Comparison of ENCODE assay signal across 8 cellular contexts in the genomic region with DNA sequence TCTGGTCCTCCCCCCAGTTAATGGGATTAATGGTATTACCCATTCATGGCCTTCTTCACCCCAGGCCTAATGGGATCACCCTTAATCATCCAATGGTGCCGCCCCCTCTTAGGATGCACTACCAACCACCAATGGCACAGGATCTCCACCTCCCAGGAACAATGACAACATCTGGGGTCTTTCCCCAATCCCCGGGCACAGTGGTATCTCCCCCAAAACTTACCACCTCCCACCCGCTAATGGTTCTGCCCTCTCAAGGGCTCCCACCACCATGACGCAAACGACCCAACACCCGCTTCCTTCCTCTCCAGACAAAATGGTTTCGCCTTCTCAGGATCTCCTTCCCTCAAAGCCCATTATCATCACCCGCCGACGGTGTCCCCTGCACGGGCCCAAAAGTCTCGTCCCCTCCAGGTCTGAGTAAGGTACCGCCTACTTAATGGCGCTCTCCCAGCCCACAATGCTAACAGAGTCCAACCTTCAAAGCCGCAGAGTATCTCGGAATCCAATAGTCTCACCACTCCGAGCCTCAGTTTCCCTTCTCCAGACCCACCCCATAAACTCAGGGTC. TPM values are rescaled to one million over a fixed set of nuclear protein-coding genes. Genes with fewer than 3 reads are reported as not detected.
DNase-seq lines count a peak whose midpoint lies in the region; ATAC-seq and TF ChIP-seq lines count a peak whose summit lies in the region.

No MANE protein-coding gene starts in this region.

- DNase-seq in GM12864 (ENCODE audit: low read depth) (peak; percentile 26), NCI-H146 (lab: John Stamatoyannopoulos, UW) (peak; percentile 56), medulla oblongata (ENCODE audit: extremely low spot score) (peak; percentile 9), occipital lobe (lab: John Stamatoyannopoulos, UW) (no peak)
- DNase-seq in activated CD4-positive, alpha-beta T cell treated with anti-CD3 and anti-CD28 coated beads, Interleukin-2, amount 10 ng/mL, durations not matched to agents 7 days and 5 days, result peak; percentile 51
- peak; percentile 46 for DNase-seq in effector CD8-positive, alpha-beta T cell (lab: John Stamatoyannopoulos, UW)
- peak; percentile 28 to 39 for DNase-seq in stimulated activated CD8-positive, alpha-beta memory T cell treated with anti-CD3 and anti-CD28 coated beads, Interleukin-15, amount 100 ng/mL, for 48 hours (ENCODE audit: low read depth in 2 of 2)

- peak overlapping the region; percentile 100 for H3K4me3 Mint-ChIP-seq in activated CD4-positive, alpha-beta T cell treated with anti-CD3 and anti-CD28 coated beads, Interleukin-2, amount 10 ng/mL, durations not matched to agents 7 days and 5 days

- ATAC-seq in HG02588 (IDR thresholded peaks at IDR 0.05; ENCODE audit: unreplicated experiment), result peak; percentile 27

- peaks cover 41% of the 10 kb centered on the region for H3K4me1 Mint-ChIP-seq in activated CD4-positive, alpha-beta T cell treated with anti-CD3 and anti-CD28 coated beads, Interleukin-2, amount 10 ng/mL, durations not matched to agents 7 days and 5 days

- H3K27me3 Mint-ChIP-seq in activated CD4-positive, alpha-beta T cell treated with anti-CD3 and anti-CD28 coated beads, Interleukin-2, amount 10 ng/mL, durations not matched to agents 7 days and 5 days, result no peaks in the 10 kb centered on the region

- H3K36me3 Mint-ChIP-seq in activated CD4-positive, alpha-beta T cell treated with anti-CD3 and anti-CD28 coated beads, Interleukin-2, amount 10 ng/mL, durations not matched to agents 7 days and 5 days (ENCODE audit: low read depth), result peaks cover 32% of the 10 kb centered on the region

- peak overlapping the region; percentile 81 for H3K4me3 ChIP-seq in GM12864 (ENCODE audit: low read depth, low read length)

- CTCF ChIA-PET in activated CD4-positive, alpha-beta T cell treated with anti-CD3 and anti-CD28 coated beads, Interleukin-2, amount 10 ng/mL, durations not matched to agents 7 days and 5 days (lab: Charles Lee), result no interaction called here

- no peak for TF ChIP-seq CTCF in GM12864 (IDR thresholded peaks at IDR 0.05; ENCODE audit: low read depth, low read length, missing control alignments)

- peak overlapping the region; percentile 97 for H3K27ac Mint-ChIP-seq in activated CD4-positive, alpha-beta T cell treated with anti-CD3 and anti-CD28 coated beads, Interleukin-2, amount 10 ng/mL, durations not matched to agents 7 days and 5 days

- no peaks in the 10 kb centered on the region for H3K9me3 Mint-ChIP-seq in activated CD4-positive, alpha-beta T cell treated with anti-CD3 and anti-CD28 coated beads, Interleukin-2, amount 10 ng/mL, durations not matched to agents 7 days and 5 days

- POLR2A ChIA-PET in activated CD4-positive, alpha-beta T cell treated with anti-CD3 and anti-CD28 coated beads, Interleukin-2, amount 10 ng/mL, durations not matched to agents 7 days and 5 days (lab: Charles Lee), result no interaction called here

RNA-seq across cellular contexts. Expression of gene GRIPAP1, which starts 0.5 kb away (rescaled TPM):
- 10 to 100 TPM; 73.2 to 91.2 TPM for total RNA-seq in activated CD4-positive, alpha-beta T cell treated with anti-CD3 and anti-CD28 coated beads, Interleukin-2, amount 10 ng/mL, durations not matched to agents 7 days and 5 days
- total RNA-seq in occipital lobe, result 29.9 TPM

RNA-seq across cellular contexts. Expression of gene KCND1, which starts 30.0 kb away (rescaled TPM):
- total RNA-seq in activated CD4-positive, alpha-beta T cell treated with anti-CD3 and anti-CD28 coated beads, Interleukin-2, amount 10 ng/mL, durations not matched to agents 7 days and 5 days, result 1 to 10 TPM; 2.9 to 3.6 TPM
- 1.1 TPM for total RNA-seq in occipital lobe

RNA-seq across cellular contexts. Expression of gene TFE3, which starts 41.6 kb away (rescaled TPM):
- 10 to 100 TPM; 25.7 to 26.8 TPM for total RNA-seq in activated CD4-positive, alpha-beta T cell treated with anti-CD3 and anti-CD28 coated beads, Interleukin-2, amount 10 ng/mL, durations not matched to agents 7 days and 5 days
- total RNA-seq in occipital lobe, result 8.1 TPM

RNA-seq across cellular contexts. Expression of gene OTUD5, which starts 44.2 kb away (rescaled TPM):
- total RNA-seq in activated CD4-positive, alpha-beta T cell treated with anti-CD3 and anti-CD28 coated beads, Interleukin-2, amount 10 ng/mL, durations not matched to agents 7 days and 5 days, result 10 to 100 TPM; 49.0 to 54.1 TPM
- total RNA-seq in occipital lobe, result 18.1 TPM

RNA-seq across cellular contexts. Expression of gene CCDC120, which starts 57.2 kb away (rescaled TPM):
- 1 to 10 TPM; 5.5 to 5.9 TPM for total RNA-seq in activated CD4-positive, alpha-beta T cell treated with anti-CD3 and anti-CD28 coated beads, Interleukin-2, amount 10 ng/mL, durations not matched to agents 7 days and 5 days
- 2.0 TPM for total RNA-seq in occipital lobe
